12 cellular contexts compared by ENCODE assay signal in the genomic region with DNA sequence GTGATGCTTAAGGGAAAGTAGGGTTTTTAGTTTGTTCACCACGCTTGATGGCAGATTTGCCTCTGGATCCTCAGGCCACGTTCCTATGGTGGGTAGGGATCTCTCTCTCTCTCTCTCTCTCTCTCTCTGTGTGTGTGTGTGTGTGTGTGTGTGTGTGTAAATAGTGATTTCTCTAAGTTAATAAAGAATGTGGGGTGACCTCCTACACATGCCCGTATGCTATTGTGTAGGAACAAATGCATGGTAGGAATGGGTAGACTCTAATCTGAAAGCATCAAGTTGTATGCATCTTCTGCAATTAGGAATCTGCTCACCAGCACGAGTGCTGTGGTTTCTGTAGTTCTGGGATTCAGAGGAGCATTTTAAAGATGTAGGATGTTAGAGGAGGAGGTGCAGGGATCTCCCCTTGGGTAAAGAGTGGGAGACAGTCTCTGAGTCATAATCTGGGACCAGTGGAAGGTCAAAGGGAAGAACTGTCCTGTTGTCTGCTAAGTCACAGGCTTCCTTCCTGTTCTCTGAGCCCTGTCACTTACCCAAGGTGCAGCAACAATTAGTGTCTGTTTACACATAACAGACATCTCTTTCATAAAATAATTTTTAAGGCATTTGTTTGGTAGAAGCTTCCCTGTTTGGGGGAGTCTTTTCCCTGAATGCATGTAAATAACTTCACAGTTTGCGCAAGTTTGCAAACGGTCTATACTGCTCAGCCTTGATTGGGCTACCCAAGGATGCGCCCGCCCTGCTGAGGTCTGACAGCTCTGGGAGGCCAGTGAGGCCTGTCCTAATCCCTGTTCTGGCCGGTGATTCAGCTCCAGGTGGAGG.
DNase-seq lines count a peak whose midpoint lies in the region; ATAC-seq and TF ChIP-seq lines count a peak whose summit lies in the region.
"Had no signal": no experiment of that assay in that cellular context is flagged by ENCODE, and none has a peak within 500 bp of the region (broad histone marks: within the 10 kb centered on the region; RNA-seq: fewer than 3 reads in every experiment).

No MANE protein-coding gene starts in this region.

- in situ Hi-C loops in KBM-7 (cut with MboI; ENCODE audit: low pct_unique_long_range_greater_than_20kb, low sequenced_read_pairs): no loop called here
- in situ Hi-C loops in GM13977 (cut with MboI; ENCODE audit: low pct_unique_long_range_greater_than_20kb, low sequenced_read_pairs, unreplicated experiment): loop anchor here (10.0 kb wide), 1 partner anchor 297 kb away; no protein-coding TSS in a partner anchor

- 62 to 76% (median 70%) methylated on average over 7 to 9 of the region's 9 CpGs for WGBS in adrenal gland, 4 donors

- no peak overlapping the region for H3K9ac ChIP-seq in colonic mucosa (ENCODE audit: low read depth in 2 of 2, low read length in 2 of 2)

- intact Hi-C loops in colonic mucosa (cut with DNase I) (no loop called here), mucosa of descending colon (cut with DNase I, micrococcal nuclease) (no loop called here), adrenal gland (cut with DNase I) (no loop called here)

- DNase-seq in KBM-7 (peak; percentile 37), colonic mucosa (no peak), mucosa of descending colon (peak in 2 of 3 donors; percentile 38 to 67), erythroblast (lab: John Stamatoyannopoulos, UW) (no peak), GM13977 (ENCODE audit: low spot score) (no peak), GM20000 (ENCODE audit: low spot score) (no peak), adrenal gland (no peak)
- DNase-seq: activated T-cell treated with anti-CD3 and anti-CD28 coated beads, Interleukin-2, amount 50 U/mL, for 48 hours; NCI-H526; stimulated activated CD4-positive, alpha-beta T cell treated with anti-CD3 and anti-CD28 coated beads, Interleukin-2, amount 100 ng/mL, for 24 hours had no signal

- no peaks in the 10 kb centered on the region for H3K27me3 ChIP-seq in colonic mucosa
- no peaks in the 10 kb centered on the region for H3K27me3 ChIP-seq in adrenal gland

- H3K4me1 ChIP-seq in colonic mucosa: peaks cover 11% of the 10 kb centered on the region
- peaks cover 43% of the 10 kb centered on the region for H3K4me1 ChIP-seq in mucosa of descending colon (ENCODE audit: low read depth)
- peaks cover 7 to 34% of the 10 kb centered on the region in 2 donors for H3K4me1 ChIP-seq in adrenal gland (replicated peaks in 1 of 2)

- ATAC-seq in mucosa of descending colon: peak; percentile 65

- no peak overlapping the region for H3K4me3 ChIP-seq in colonic mucosa
- H3K4me3 ChIP-seq in mucosa of descending colon: no peak overlapping the region
- H3K4me3 ChIP-seq in adrenal gland: no peak overlapping the region
- H3K4me3 ChIP-seq: GM12878 had no signal

- H3K27ac ChIP-seq in C4-2B: peak overlapping the region; percentile 86
- peak overlapping the region; percentile 34 for H3K27ac ChIP-seq in colonic mucosa
- peak overlapping the region in 1 of 5 donors; percentile 18 for H3K27ac ChIP-seq in adrenal gland

- no peaks in the 10 kb centered on the region for H3K9me3 ChIP-seq in colonic mucosa
- H3K9me3 ChIP-seq in mucosa of descending colon: no peaks in the 10 kb centered on the region
- H3K9me3 ChIP-seq in adrenal gland (replicated peaks in 1 of 3): no peaks in the 10 kb centered on the region

- TF ChIP-seq CTCF in C4-2B (conservative IDR thresholded peaks at IDR 0.05) (no peak), colonic mucosa (IDR thresholded peaks at IDR 0.05) (no peak), mucosa of descending colon (IDR thresholded peaks at IDR 0.05) (no peak), GM13977 (IDR thresholded peaks at IDR 0.05; ENCODE audit: extremely low read depth, insufficient read depth, missing control alignments) (no peak), GM20000 (IDR thresholded peaks at IDR 0.05; ENCODE audit: extremely low read depth, missing control alignments) (no peak), adrenal gland (IDR thresholded peaks at IDR 0.05) (no peak)

- no peak for TF ChIP-seq POLR2A in erythroblast (IDR thresholded peaks at IDR 0.05; ENCODE audit: low read length)
- no peak for TF ChIP-seq POLR2A in adrenal gland (IDR thresholded peaks at IDR 0.05)

- H3K36me3 ChIP-seq in colonic mucosa (no peaks in the 10 kb centered on the region), mucosa of descending colon (ENCODE audit: low read depth) (no peaks in the 10 kb centered on the region), adrenal gland (replicated peaks in 1 of 2) (no peaks in the 10 kb centered on the region)

Comparison
In these comparisons a context has a peak if more than half of its experiments do, and no peak if none do; other contexts are left out.
1. DNase-seq: peak in KBM-7 (single experiment) and mucosa of descending colon (2 of 3); none in colonic mucosa (single experiment), erythroblast (0 of 2), GM13977 (single experiment), GM20000 (single experiment) and adrenal gland (0 of 7).